ENCODE assay signal across 23 cellular contexts in genomic region chr2:27174638-27175037, GRCh38. TPM values are rescaled to one million over a fixed set of nuclear protein-coding genes. Genes with fewer than 3 reads are reported as not detected.
DNase-seq lines count a peak whose midpoint lies in the region; ATAC-seq, FAIRE-seq and TF ChIP-seq lines count a peak whose summit lies in the region.
"Had no signal": no experiment of that assay in that cellular context is flagged by ENCODE, and none has a peak within 500 bp of the region (broad histone marks: within the 10 kb centered on the region; RNA-seq: fewer than 3 reads in every experiment).

No MANE protein-coding gene starts in this region.

- no peak overlapping the region for H3K4me2 ChIP-seq in K562 (ENCODE audit: insufficient read depth, low read length)

- no peaks in the 10 kb centered on the region for H3K79me2 ChIP-seq in K562 (ENCODE audit: control insufficient read depth, insufficient read depth, low read length)

- CTCF ChIA-PET in K562 (lab: Yijun Ruan, JAX; ENCODE audit: low intra/inter-chr PET ratio) = no interaction called here

- intact Hi-C loops in K562 (cut with micrococcal nuclease) = no loop called here

- WGBS in K562 (ENCODE audit: insufficient coverage, low coverage, missing lambda C conversion rate) = 2% methylated on average over 6 of the region's 6 CpGs

- no peaks in the 10 kb centered on the region for H3K9me3 ChIP-seq in K562 (replicated peaks; ENCODE audit: control insufficient read depth, insufficient read depth, low read depth, low read length)
- H3K9me3 ChIP-seq: neutrophil had no signal

- no TSS peak for BruUV-seq in K562 (replicated peaks; lab: Mats Ljungman, UMichigan)

- H2AFZ ChIP-seq in K562 (ENCODE audit: low read depth, low read length) = no peak overlapping the region

- TF ChIP-seq EP300 in K562 (IDR thresholded peaks at IDR 0.05; ENCODE audit: low read length) = no peak

- TF ChIP-seq RAD21 in K562 (CRISPR knock-in tag; conservative IDR thresholded peaks at IDR 0.05 in 1 of 2, IDR thresholded peaks at IDR 0.05 in 1 of 2) = no peak

- in situ Hi-C loops in K562 (cut with MboI) = no loop called here

- no peak overlapping the region for H3K4me3 ChIP-seq in GM12865 (ENCODE audit: low read depth, low read length)
- no peak overlapping the region for H3K4me3 ChIP-seq in K562

- FAIRE-seq in K562 (lab: Jason Lieb, UNC) = no peak
- FAIRE-seq: urothelium cell line had no signal

- peak; percentile 32 for DNase-seq in GM12865 (ENCODE audit: low read depth)
- peak; percentile 14 for DNase-seq in NCI-H2227 treated with DMSO at 0.1 percent for 48 hours (lab: John Stamatoyannopoulos, UW)
- no peak for DNase-seq in K562 (ENCODE audit: extremely low read depth in 1 of 4, low spot score in 3 of 4)
- no peak for DNase-seq in activated CD8-positive, alpha-beta memory T cell treated with anti-CD3 and anti-CD28 coated beads for 24 hours
- no peak for DNase-seq in activated T-cell treated with anti-CD3 and anti-CD28 coated beads, Interleukin-2, amount 50 U/mL, for 1 hour
- DNase-seq: ACHN; activated CD4-positive, alpha-beta memory T cell treated with anti-CD3 and anti-CD28 coated beads, Interleukin-2, amount 10 ng/mL, durations not matched to agents 7 days and 5 days; activated T-cell treated with anti-CD3 and anti-CD28 coated beads, Interleukin-2, amount 50 U/mL, for 48 hours; foreskin melanocyte; left colon; NCI-H1048; NCI-H774; retina; stimulated activated naive CD8-positive, alpha-beta T cell treated with anti-CD3 and anti-CD28 coated beads, Interleukin-15, Interleukin-2, amounts not matched to agents 100 U/mL and 50 U/mL, for 24 hours; T-cell had no signal

- TF ChIP-seq CTCF in GM12865 (IDR thresholded peaks at IDR 0.05; ENCODE audit: insufficient read depth, low read depth, low read length, missing control alignments) (no peak), K562 (IDR thresholded peaks at IDR 0.05 in 2 of 3, conservative IDR thresholded peaks at IDR 0.05 in 1 of 3; ENCODE audit: insufficient read depth in 2 of 3, low read depth in 1 of 3, low read length in 3 of 3) (no peak)

- no peak overlapping the region for H3K9ac ChIP-seq in K562 (ENCODE audit: insufficient read depth in 1 of 2, low read depth in 2 of 2, low read length in 2 of 2)

- H4K20me1 ChIP-seq in K562 (replicated peaks; ENCODE audit: control insufficient read depth, insufficient read depth, low read length) = no peaks in the 10 kb centered on the region

- H3K36me3 ChIP-seq in K562 (ENCODE audit: control insufficient read depth, insufficient read depth, low read length) = no peaks in the 10 kb centered on the region
- H3K36me3 ChIP-seq: neutrophil had no signal

- TF ChIP-seq POLR2A in K562 (conservative IDR thresholded peaks at IDR 0.05) = no peak

- no peaks in the 10 kb centered on the region for H3K9me1 ChIP-seq in K562 (ENCODE audit: control insufficient read depth, insufficient read depth, low read length)

- H3K27me3 ChIP-seq in K562 (ENCODE audit: control insufficient read depth in 2 of 2, insufficient read depth in 2 of 2, low read length in 2 of 2) = peaks cover 17 to 42% of the 10 kb centered on the region in 2 experiments; a peak in 4 of 5 replicates

- peaks cover 8 to 9% of the 10 kb centered on the region in 2 experiments; a peak in 3 of 5 replicates for H3K4me1 ChIP-seq in K562 (replicated peaks in 1 of 2; ENCODE audit: control insufficient read depth in 2 of 2, insufficient read depth in 2 of 2, low read length in 2 of 2)

- POLR2A ChIA-PET in K562 (lab: Yijun Ruan, JAX) = interaction anchor here (0.6 to 1.9 kb wide), 4 partner anchors 9 to 38 kb away, joined by 3 to 8 read pairs (median 4); no protein-coding TSS in a partner anchor

- peak; percentile 42; the same call in 2 of the 3 replicates for ATAC-seq in K562
- no peak for ATAC-seq in HG02571 (IDR thresholded peaks at IDR 0.05; ENCODE audit: unreplicated experiment)
- ATAC-seq: activated naive CD4-positive, alpha-beta T cell treated with anti-CD3 and anti-CD28 coated beads, Interleukin-2, amount 50 U/mL, for 72 hours; left colon; stimulated activated naive CD8-positive, alpha-beta T cell treated with anti-CD3 and anti-CD28 coated beads, Interleukin-15, Interleukin-2, amounts not matched to agents 100 U/mL and 50 U/mL, for 24 hours; T-cell had no signal

- H3K27ac ChIP-seq in K562 (ENCODE audit: extremely low read depth, low read depth, low read length) = no peak overlapping the region
- H3K27ac ChIP-seq: neutrophil, RWPE1 had no signal

RNA-seq across cellular contexts. Expression of gene TCF23, which starts 25.8 kb away (rescaled TPM):
- not detected in 2 replicates for total RNA-seq in K562 (2011; cell fraction: chromatin; rRNA removed; ENCODE audit: low replicate concordance)
- total RNA-seq in K562 (2011; cell fraction: nucleolus; rRNA removed) = not detected in 2 replicates
- not detected in 2 replicates for total RNA-seq in K562 (2011; cell fraction: nucleoplasm; rRNA removed)
- total RNA-seq in K562 (2014; rRNA removed) (not detected in 2 replicates), K562 (2014; rRNA removed; fragmentation: Illumina TruSeq; extraction: Trizol) (0.03 TPM in 1 of 2 replicates, not detected in the other), K562 (2015; rRNA removed; fragmentation: Illumina TruSeq; extraction: Trizol) (0.07 TPM in 1 of 2 replicates, not detected in the other), K562 (2021) (not detected in 2 replicates)
- polyA plus RNA-seq in K562 (2011; rRNA removed) (not detected in 2 replicates), K562 (2014; fragmentation: Illumina TruSeq; extraction: Trizol) (not detected in 2 replicates), K562 (2014; fragmentation: Nextera tagmentation; extraction: Ambion mirVana) (not detected), K562 (2014; rRNA removed) (not detected in 2 replicates)
- polyA plus RNA-seq in K562 (2011; cell fraction: cytosol; rRNA removed) = not detected in 2 replicates
- polyA plus RNA-seq in K562 (2011; cell fraction: nucleus; rRNA removed) = 0.03 TPM in 1 of 2 replicates, not detected in the other
- 0.07 TPM in 2 replicates for polyA plus RNA-seq in K562 (2012)
- not detected in 2 replicates for polyA minus RNA-seq in K562 (2011; rRNA and poly(A)+ RNA removed)
- not detected in 2 replicates for polyA minus RNA-seq in K562 (2011; cell fraction: cytosol; rRNA and poly(A)+ RNA removed)
- not detected in 2 replicates for polyA minus RNA-seq in K562 (2011; cell fraction: nucleus; rRNA and poly(A)+ RNA removed)
- total RNA-seq: activated CD4-positive, alpha-beta memory T cell treated with anti-CD3 and anti-CD28 coated beads, Interleukin-2, amount 10 ng/mL, durations not matched to agents 7 days and 5 days; left colon; mononuclear cell; T-cell had no signal
- polyA plus RNA-seq: CD14-positive monocyte, IgD-negative memory B cell had no signal

RNA-seq across cellular contexts. Expression of gene PRR30, which starts 35.4 kb away (rescaled TPM):
- not detected in 2 replicates for total RNA-seq in K562 (2011; cell fraction: chromatin; rRNA removed; ENCODE audit: low replicate concordance)
- not detected in 2 replicates for total RNA-seq in K562 (2011; cell fraction: nucleolus; rRNA removed)
- total RNA-seq in K562 (2011; cell fraction: nucleoplasm; rRNA removed) = not detected in 2 replicates
- not detected in 2 replicates for total RNA-seq in K562 (2014; rRNA removed)
- not detected in 2 replicates for total RNA-seq in K562 (2014; rRNA removed; fragmentation: Illumina TruSeq; extraction: Trizol)
- not detected in 2 replicates for total RNA-seq in K562 (2015; rRNA removed; fragmentation: Illumina TruSeq; extraction: Trizol)
- total RNA-seq in K562 (2021) = not detected in 2 replicates
- not detected in 2 replicates for polyA plus RNA-seq in K562 (2011; rRNA removed)
- polyA plus RNA-seq in K562 (2011; cell fraction: cytosol; rRNA removed) = not detected in 2 replicates
- polyA plus RNA-seq in K562 (2011; cell fraction: nucleus; rRNA removed) = not detected in 2 replicates
- not detected in 2 replicates for polyA plus RNA-seq in K562 (2012)
- polyA plus RNA-seq in K562 (2014; fragmentation: Illumina TruSeq; extraction: Trizol) = not detected in 2 replicates
- polyA plus RNA-seq in K562 (2014; fragmentation: Nextera tagmentation; extraction: Ambion mirVana) = not detected
- polyA plus RNA-seq in K562 (2014; rRNA removed) = not detected in 2 replicates
- not detected in 2 replicates for polyA minus RNA-seq in K562 (2011; rRNA and poly(A)+ RNA removed)
- polyA minus RNA-seq in K562 (2011; cell fraction: cytosol; rRNA and poly(A)+ RNA removed) = not detected in 2 replicates
- polyA minus RNA-seq in K562 (2011; cell fraction: nucleus; rRNA and poly(A)+ RNA removed) = not detected in 2 replicates
- total RNA-seq: activated CD4-positive, alpha-beta memory T cell treated with anti-CD3 and anti-CD28 coated beads, Interleukin-2, amount 10 ng/mL, durations not matched to agents 7 days and 5 days; activated naive CD4-positive, alpha-beta T cell treated with anti-CD3 and anti-CD28 coated beads, Interleukin-2, amount 50 U/mL, for 72 hours; left colon; mononuclear cell; T-cell had no signal
- polyA plus RNA-seq: CD14-positive monocyte, IgD-negative memory B cell had no signal

RNA-seq across cellular contexts. Expression of gene ATRAID, which starts 37.2 kb away (rescaled TPM):
- 129 and 182 TPM in 2 replicates for total RNA-seq in K562 (2011; cell fraction: chromatin; rRNA removed; ENCODE audit: low replicate concordance)
- total RNA-seq in K562 (2011; cell fraction: nucleolus; rRNA removed) = 183 and 193 TPM in 2 replicates
- 158 and 167 TPM in 2 replicates for total RNA-seq in K562 (2011; cell fraction: nucleoplasm; rRNA removed)
- 70.2 and 93.5 TPM in 2 replicates for total RNA-seq in K562 (2014; rRNA removed)
- total RNA-seq in K562 (2014; rRNA removed; fragmentation: Illumina TruSeq; extraction: Trizol) = 82.3 and 88.2 TPM in 2 replicates
- total RNA-seq in K562 (2015; rRNA removed; fragmentation: Illumina TruSeq; extraction: Trizol) = 99.1 and 108 TPM in 2 replicates
- 75.4 and 78.7 TPM in 2 replicates for total RNA-seq in K562 (2021)
- 168 and 174 TPM in 2 replicates for polyA plus RNA-seq in K562 (2011; rRNA removed)
- 181 and 226 TPM in 2 replicates for polyA plus RNA-seq in K562 (2011; cell fraction: cytosol; rRNA removed)
- polyA plus RNA-seq in K562 (2011; cell fraction: nucleus; rRNA removed) = 120 and 151 TPM in 2 replicates
- polyA plus RNA-seq in K562 (2012) = 99.5 and 103 TPM in 2 replicates
- 104 and 134 TPM in 2 replicates for polyA plus RNA-seq in K562 (2014; fragmentation: Illumina TruSeq; extraction: Trizol)
- polyA plus RNA-seq in K562 (2014; fragmentation: Nextera tagmentation; extraction: Ambion mirVana) = 100 to 1,000 TPM; 122 to 187 TPM
- polyA plus RNA-seq in K562 (2014; rRNA removed) = 106 and 108 TPM in 2 replicates
- polyA minus RNA-seq in K562 (2011; rRNA and poly(A)+ RNA removed) = 69.8 and 70.3 TPM in 2 replicates
- 40.8 and 46.9 TPM in 2 replicates for polyA minus RNA-seq in K562 (2011; cell fraction: cytosol; rRNA and poly(A)+ RNA removed)
- 44.2 and 66.4 TPM in 2 replicates for polyA minus RNA-seq in K562 (2011; cell fraction: nucleus; rRNA and poly(A)+ RNA removed)

RNA-seq across cellular contexts. Expression of gene SLC5A6, which starts 37.4 kb away (rescaled TPM):
- 233 and 585 TPM in 2 replicates for total RNA-seq in K562 (2011; cell fraction: chromatin; rRNA removed; ENCODE audit: low replicate concordance)
- 444 and 496 TPM in 2 replicates for total RNA-seq in K562 (2011; cell fraction: nucleolus; rRNA removed)
- total RNA-seq in K562 (2011; cell fraction: nucleoplasm; rRNA removed) = 326 and 344 TPM in 2 replicates
- total RNA-seq in K562 (2014; rRNA removed) (90.6 and 121 TPM in 2 replicates), K562 (2014; rRNA removed; fragmentation: Illumina TruSeq; extraction: Trizol) (64.6 and 82.7 TPM in 2 replicates), K562 (2015; rRNA removed; fragmentation: Illumina TruSeq; extraction: Trizol) (107 and 112 TPM in 2 replicates), K562 (2021) (137 and 143 TPM in 2 replicates)
- polyA plus RNA-seq in K562 (2011; rRNA removed) (125 and 140 TPM in 2 replicates), K562 (2014; fragmentation: Illumina TruSeq; extraction: Trizol) (117 and 121 TPM in 2 replicates), K562 (2014; fragmentation: Nextera tagmentation; extraction: Ambion mirVana) (10 to 100 TPM; 32.6 to 92.7 TPM), K562 (2014; rRNA removed) (120 and 126 TPM in 2 replicates)
- 160 and 253 TPM in 2 replicates for polyA plus RNA-seq in K562 (2011; cell fraction: cytosol; rRNA removed)
- polyA plus RNA-seq in K562 (2011; cell fraction: nucleus; rRNA removed) = 751 and 850 TPM in 2 replicates
- 50.9 and 118 TPM in 2 replicates for polyA plus RNA-seq in K562 (2012)
- 76.1 and 143 TPM in 2 replicates for polyA minus RNA-seq in K562 (2011; rRNA and poly(A)+ RNA removed)
- polyA minus RNA-seq in K562 (2011; cell fraction: cytosol; rRNA and poly(A)+ RNA removed) = 64.2 and 86.8 TPM in 2 replicates
- 99.5 and 119 TPM in 2 replicates for polyA minus RNA-seq in K562 (2011; cell fraction: nucleus; rRNA and poly(A)+ RNA removed)

RNA-seq across cellular contexts. Expression of gene PREB, which starts 40.2 kb away (rescaled TPM):
- 43.3 and 114 TPM in 2 replicates for total RNA-seq in K562 (2011; cell fraction: chromatin; rRNA removed; ENCODE audit: low replicate concordance)
- total RNA-seq in K562 (2011; cell fraction: nucleolus; rRNA removed) = 72.0 and 78.4 TPM in 2 replicates
- 43.7 and 58.3 TPM in 2 replicates for total RNA-seq in K562 (2011; cell fraction: nucleoplasm; rRNA removed)
- total RNA-seq in K562 (2014; rRNA removed) (67.2 and 83.1 TPM in 2 replicates), K562 (2014; rRNA removed; fragmentation: Illumina TruSeq; extraction: Trizol) (32.5 and 44.3 TPM in 2 replicates), K562 (2015; rRNA removed; fragmentation: Illumina TruSeq; extraction: Trizol) (60.9 and 62.3 TPM in 2 replicates), K562 (2021) (74.8 and 79.1 TPM in 2 replicates)
- polyA plus RNA-seq in K562 (2011; rRNA removed) (77.9 and 87.2 TPM in 2 replicates), K562 (2014; fragmentation: Illumina TruSeq; extraction: Trizol) (78.8 and 84.2 TPM in 2 replicates), K562 (2014; fragmentation: Nextera tagmentation; extraction: Ambion mirVana) (10 to 100 TPM; 35.1 to 35.4 TPM), K562 (2014; rRNA removed) (74.8 and 78.8 TPM in 2 replicates)
- polyA plus RNA-seq in K562 (2011; cell fraction: cytosol; rRNA removed) = 91.7 and 112 TPM in 2 replicates
- 216 and 217 TPM in 2 replicates for polyA plus RNA-seq in K562 (2011; cell fraction: nucleus; rRNA removed)
- 51.7 and 87.9 TPM in 2 replicates for polyA plus RNA-seq in K562 (2012)
- 68.5 and 74.2 TPM in 2 replicates for polyA minus RNA-seq in K562 (2011; rRNA and poly(A)+ RNA removed)
- polyA minus RNA-seq in K562 (2011; cell fraction: cytosol; rRNA and poly(A)+ RNA removed) = 22.8 and 23.0 TPM in 2 replicates
- polyA minus RNA-seq in K562 (2011; cell fraction: nucleus; rRNA and poly(A)+ RNA removed) = 28.0 and 47.5 TPM in 2 replicates

Comparison
In these comparisons a context has a peak if more than half of its experiments do, and no peak if none do; other contexts are left out.
1. DNase-seq: peak in GM12865 (single experiment) and NCI-H2227 treated with DMSO at 0.1 percent for 48 hours (single experiment); none in K562 (0 of 4), activated CD8-positive, alpha-beta memory T cell treated with anti-CD3 and anti-CD28 coated beads for 24 hours (single experiment) and activated T-cell treated with anti-CD3 and anti-CD28 coated beads, Interleukin-2, amount 50 U/mL, for 1 hour (single experiment).